Comparison of ENCODE assay signal across 33 cellular contexts in the genomic region with DNA sequence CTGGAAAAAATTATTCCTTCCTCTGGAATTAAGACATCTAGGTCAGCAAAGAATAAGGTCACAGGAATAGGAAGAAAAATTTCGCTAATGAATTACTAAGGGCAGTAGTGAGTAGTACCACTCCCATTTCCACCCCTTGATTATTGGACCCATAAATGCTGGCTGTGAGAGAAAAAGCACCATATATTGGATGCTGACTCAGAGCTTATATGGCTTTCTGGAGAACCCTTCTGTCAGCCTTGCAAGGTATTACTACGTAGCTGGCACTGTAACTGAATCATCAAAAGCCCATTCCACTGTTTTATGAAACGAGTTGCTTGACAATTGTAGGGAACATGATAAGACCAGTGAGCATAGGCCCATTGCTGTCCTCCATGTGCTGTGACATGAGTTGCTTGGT.
DNase-seq lines count a peak whose midpoint lies in the region; ATAC-seq and TF ChIP-seq lines count a peak whose summit lies in the region.
"Had no signal": no experiment of that assay in that cellular context is flagged by ENCODE, and none has a peak within 500 bp of the region (broad histone marks: within the 10 kb centered on the region; RNA-seq: fewer than 3 reads in every experiment).

No MANE protein-coding gene starts in this region.

- DNase-seq in hepatocyte (ENCODE audit: low spot score) (peak; percentile 40), left colon (no peak), mucosa of descending colon (peak in 1 of 3 donors; percentile 13), superior temporal gyrus (ENCODE audit: extremely low spot score) (no peak), HuH-7 (ENCODE audit: low spot score) (no peak), NCI-H2081 (lab: John Stamatoyannopoulos, UW) (no peak)
- DNase-seq: 8988T; ACHN; AML-193; BE2C; C1 segment of cervical spinal cord; Caco-2; Calu3; CD4-positive, alpha-beta memory T cell; CD4-positive, alpha-beta T cell; CD4-positive, CD25-positive, alpha-beta regulatory T cell; CD8-positive, alpha-beta memory T cell; CD8-positive, alpha-beta T cell; COR-L47; DMS 273 treated with DMSO at 0.1 percent for 48 hours; DMS153; DMS53; DMS79; DMS79 treated with DMSO at 0.1 percent for 48 hours; DND-41; EL had no signal

- H3K4me3 ChIP-seq in HEK293 (ENCODE audit: low read depth, low read length) (no peak overlapping the region), hepatocyte (no peak overlapping the region), mucosa of descending colon (no peak overlapping the region)
- H3K4me3 ChIP-seq: A549; BLaER1; BLaER1 treated with 17β-estradiol and CSF1 and Interleukin-3, amounts not matched to agents 10 nM and 100 nM had no signal

- H3K36me3 ChIP-seq in HEK293 (ENCODE audit: control insufficient read depth in 2 of 2, insufficient read depth in 1 of 2, low read length in 2 of 2) = no peaks in the 10 kb centered on the region
- H3K36me3 ChIP-seq in hepatocyte (replicated peaks; ENCODE audit: insufficient read depth, low read depth) = no peaks in the 10 kb centered on the region
- H3K36me3 ChIP-seq in mucosa of descending colon (ENCODE audit: low read depth) = no peaks in the 10 kb centered on the region
- H3K36me3 ChIP-seq: BE2C; BLaER1; BLaER1 treated with 17β-estradiol and CSF1 and Interleukin-3, amounts not matched to agents 10 nM and 100 nM had no signal

- H3K27ac ChIP-seq in HEK293 (ENCODE audit: extremely low read depth, low read depth, low read length) = no peak overlapping the region
- peak overlapping the region; percentile 32 for H3K27ac ChIP-seq in hepatocyte
- H3K27ac ChIP-seq: 22Rv1; A549; BLaER1; BLaER1 treated with 17β-estradiol and CSF1 and Interleukin-3, amounts not matched to agents 10 nM and 100 nM; C4-2B had no signal

- no peaks in the 10 kb centered on the region for H3K79me2 ChIP-seq in hepatocyte

- no peak for TF ChIP-seq CTCF in HEK293 (tag by site-specific recombination; IDR thresholded peaks at IDR 0.05)
- no peak for TF ChIP-seq CTCF in hepatocyte (IDR thresholded peaks at IDR 0.05; ENCODE audit: poor library complexity)
- no peak for TF ChIP-seq CTCF in mucosa of descending colon (IDR thresholded peaks at IDR 0.05)

- intact Hi-C loops in left colon (cut with DNase I, micrococcal nuclease) (no loop called here), mucosa of descending colon (cut with DNase I, micrococcal nuclease) (no loop called here)

- POLR2A ChIA-PET in HEK293 (lab: Yijun Ruan, JAX) = no interaction called here

- WGBS in hepatocyte (ENCODE audit: low lambda C conversion rate, missing lambda C conversion rate) = 73% methylated on average over 3 of the region's 3 CpGs

- H3K9me3 ChIP-seq in HEK293 (ENCODE audit: control insufficient read depth, insufficient read depth, low read depth, low read length) = no peaks in the 10 kb centered on the region
- H3K9me3 ChIP-seq in hepatocyte (ENCODE audit: low read depth) = no peaks in the 10 kb centered on the region
- no peaks in the 10 kb centered on the region for H3K9me3 ChIP-seq in mucosa of descending colon
- H3K9me3 ChIP-seq: A549; BE2C; BLaER1; BLaER1 treated with 17β-estradiol and CSF1 and Interleukin-3, amounts not matched to agents 10 nM and 100 nM; Caco-2 had no signal

- H4K20me1 ChIP-seq in hepatocyte (ENCODE audit: insufficient read depth, poor library complexity, severe bottlenecking) = no peaks in the 10 kb centered on the region
- H4K20me1 ChIP-seq: BLaER1; BLaER1 treated with 17β-estradiol and CSF1 and Interleukin-3, amounts not matched to agents 10 nM and 100 nM had no signal

- no peaks in the 10 kb centered on the region for H3K4me1 ChIP-seq in HEK293 (ENCODE audit: control insufficient read depth, insufficient read depth, low read length)
- no peaks in the 10 kb centered on the region for H3K4me1 ChIP-seq in hepatocyte (ENCODE audit: insufficient read depth)
- peaks cover 8% of the 10 kb centered on the region for H3K4me1 ChIP-seq in mucosa of descending colon (ENCODE audit: low read depth)
- H3K4me1 ChIP-seq: A549; BE2C; BLaER1; BLaER1 treated with 17β-estradiol and CSF1 and Interleukin-3, amounts not matched to agents 10 nM and 100 nM; Caco-2 had no signal

- CTCF ChIA-PET in HEK293 (lab: Yijun Ruan, JAX) = no interaction called here

- no peak overlapping the region for H2AFZ ChIP-seq in hepatocyte

- no peak overlapping the region for H3K4me2 ChIP-seq in hepatocyte
- H3K4me2 ChIP-seq: A549; BLaER1; BLaER1 treated with 17β-estradiol and CSF1 and Interleukin-3, amounts not matched to agents 10 nM and 100 nM had no signal

- ATAC-seq in left colon (peak; percentile 97), mucosa of descending colon (peak; percentile 95), GM18858 (IDR thresholded peaks at IDR 0.05; ENCODE audit: unreplicated experiment) (no peak)
- ATAC-seq: A549; CD8-positive, alpha-beta T cell had no signal

- no peaks in the 10 kb centered on the region for H3K27me3 ChIP-seq in hepatocyte
- H3K27me3 ChIP-seq: BE2C; BLaER1; BLaER1 treated with 17β-estradiol and CSF1 and Interleukin-3, amounts not matched to agents 10 nM and 100 nM had no signal

- H3K9me2 ChIP-seq in hepatocyte (replicated peaks; ENCODE audit: insufficient read depth) = no peaks in the 10 kb centered on the region

TF ChIP-seq in HEK293, 187 proteins besides CTCF, POLR2A, EP300 and RAD21:
- no peak for TF ChIP-seq PATZ1 (tag by site-specific recombination; IDR thresholded peaks at IDR 0.05)
- TF ChIP-seq ZNF677 (tag by site-specific recombination; IDR thresholded peaks at IDR 0.05) = peak; percentile 65; the same call in 1 of the 2 replicates
